ENCODE assay signal across 21 cellular contexts in the genomic region with DNA sequence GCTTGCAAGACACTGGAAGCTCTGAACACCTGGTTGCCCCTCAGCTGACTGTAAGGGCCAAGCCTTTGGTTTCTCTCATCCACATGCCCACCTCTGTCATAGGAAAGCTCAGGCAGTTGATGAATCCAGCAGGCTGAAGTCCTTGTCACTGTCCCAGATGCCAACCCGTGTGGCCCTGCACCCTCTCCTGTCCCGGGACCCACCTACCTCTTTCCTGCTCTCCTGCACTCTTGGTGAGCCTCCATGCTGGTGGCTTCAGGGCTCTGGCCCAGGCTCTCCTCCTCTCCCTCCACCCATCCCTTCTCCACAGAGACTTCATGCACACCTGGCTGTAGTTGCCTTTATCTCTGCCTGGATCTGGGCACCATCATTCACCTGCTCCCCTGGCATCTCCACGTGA.
"Had no signal": no experiment of that assay in that cellular context is flagged by ENCODE, and none has a peak within 500 bp of the region (broad histone marks: within the 10 kb centered on the region; RNA-seq: fewer than 3 reads in every experiment).

No MANE protein-coding gene starts in this region.

- H3K27me3 ChIP-seq: dorsolateral prefrontal cortex, transverse colon had no signal

- H3K36me3 ChIP-seq: transverse colon had no signal

- DNase-seq: activated CD4-positive, alpha-beta memory T cell treated with anti-CD3 and anti-CD28 coated beads, Interleukin-2, amount 10 ng/mL, durations not matched to agents 7 days and 5 days; activated CD4-positive, alpha-beta T cell treated with anti-CD3 and anti-CD28 coated beads for 48 hours; activated CD4-positive, CD25-positive, alpha-beta regulatory T cell; activated CD8-positive, alpha-beta memory T cell treated with anti-CD3 and anti-CD28 coated beads, Interleukin-2, amount 10 ng/mL, durations not matched to agents 7 days and 5 days; activated naive CD4-positive, alpha-beta T cell; activated naive CD8-positive, alpha-beta T cell treated with anti-CD3 and anti-CD28 coated beads, Interleukin-2, amount 50 U/mL, for 24 hours; anterior cingulate cortex; central memory CD4-positive, alpha-beta T cell; dorsolateral prefrontal cortex; erythroblast; foreskin melanocyte; glutamatergic neuron; hippocampal formation; islet precursor cell; occipital lobe; retina; stimulated activated CD4-positive, alpha-beta T cell treated with anti-CD3 and anti-CD28 coated beads, Interleukin-12 subunit alpha, Interleukin-12 subunit beta, amount 100 ng/mL, for 4 hours; stimulated activated CD4-positive, alpha-beta T cell treated with anti-CD3 and anti-CD28 coated beads, Interleukin-2, amount 100 ng/mL, for 24 hours; stimulated activated naive CD8-positive, alpha-beta T cell treated with anti-CD3 and anti-CD28 coated beads, Interleukin-15, Interleukin-2, amounts not matched to agents 100 U/mL and 50 U/mL, for 24 hours; transverse colon had no signal

- ATAC-seq: activated CD8-positive, alpha-beta memory T cell treated with anti-CD3 and anti-CD28 coated beads, Interleukin-2, amount 10 ng/mL, durations not matched to agents 7 days and 5 days; activated naive CD8-positive, alpha-beta T cell treated with anti-CD3 and anti-CD28 coated beads, Interleukin-2, amount 50 U/mL, for 24 hours; activated T-helper 17 cell treated with anti-CD3 and anti-CD28 coated beads, Interleukin-2, amount 50 U/mL, for 72 hours; stimulated activated naive CD8-positive, alpha-beta T cell treated with anti-CD3 and anti-CD28 coated beads, Interleukin-15, Interleukin-2, amounts not matched to agents 100 U/mL and 50 U/mL, for 24 hours had no signal

- H3K27ac ChIP-seq: dorsolateral prefrontal cortex, transverse colon had no signal

- H3K4me3 ChIP-seq: dorsolateral prefrontal cortex, transverse colon had no signal

- H3K9me3 ChIP-seq: transverse colon had no signal
